Comparison of ENCODE assay signal across 26 cellular contexts in the genomic region with DNA sequence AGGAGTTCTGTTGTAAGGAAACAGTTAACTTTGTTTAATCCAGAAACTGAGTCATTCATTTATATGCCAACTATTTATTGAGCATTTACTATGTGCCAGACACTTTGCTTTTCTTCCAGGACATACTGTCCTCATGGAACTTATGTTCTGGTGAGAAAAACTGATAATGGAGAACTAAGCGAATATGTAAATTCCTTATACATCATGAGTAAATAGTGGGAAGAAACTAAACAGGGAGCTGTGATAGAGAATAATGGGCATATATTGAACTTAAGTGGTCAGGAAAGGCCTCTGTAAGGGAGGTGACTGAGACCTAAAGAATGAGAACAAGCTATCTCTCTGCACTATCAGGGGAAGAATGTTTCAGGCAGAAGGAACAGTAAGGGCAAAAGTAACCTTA.
"Had no signal": no experiment of that assay in that cellular context is flagged by ENCODE, and none has a peak within 500 bp of the region (broad histone marks: within the 10 kb centered on the region; RNA-seq: fewer than 3 reads in every experiment).

No MANE protein-coding gene starts in this region.

- H3K4me1 ChIP-seq: Peyer's patch, SJCRH30 had no signal

- H3K27ac ChIP-seq: cardiac muscle cell, Peyer's patch, RWPE1, SJCRH30 had no signal

- H3K27me3 ChIP-seq: ascending aorta, cardiac muscle cell, Peyer's patch, SJCRH30 had no signal

- ATAC-seq: activated CD8-positive, alpha-beta memory T cell treated with anti-CD3 and anti-CD28 coated beads, Interleukin-2, amount 10 ng/mL, durations not matched to agents 7 days and 5 days; T-helper 17 cell had no signal

- H3K4me3 ChIP-seq: ascending aorta, cardiac muscle cell, Peyer's patch, SJCRH30 had no signal

- H3K9me3 ChIP-seq: ascending aorta, Peyer's patch had no signal

- DNase-seq: activated B cell treated with CpG ODN at 0.5 μM for 24 hours; activated CD4-positive, alpha-beta T cell treated with anti-CD3 and anti-CD28 coated beads for 1 hour; activated CD4-positive, alpha-beta T cell treated with anti-CD3 and anti-CD28 coated beads, Interleukin-2, amount 10 ng/mL, durations not matched to agents 24 days and 14 days; activated CD4-positive, alpha-beta T cell treated with anti-CD3 and anti-CD28 coated beads, Interleukin-2, amount 50 U/mL, for 48 hours; activated CD8-positive, alpha-beta memory T cell treated with anti-CD3 and anti-CD28 coated beads, Interleukin-2, amount 10 ng/mL, durations not matched to agents 7 days and 5 days; activated effector memory CD4-positive, alpha-beta T cell treated with Interleukin-2 at 50 U/mL for 16 hours; activated naive CD4-positive, alpha-beta T cell; activated T-cell treated with anti-CD3 and anti-CD28 coated beads, Interleukin-2, amount 50 U/mL, for 24 hours; amniotic stem cell; NCI-H1092; NCI-H1417; NCI-H1694; NCI-H2029; NCI-H2107; NCI-H345; NCI-H510A; NCI-H526 treated with DMSO at 0.1 percent for 48 hours; NK-92 treated with Interleukin-12 subunit alpha and Interleukin-12 subunit beta, amount 100 ng/mL, for 24 hours; Peyer's patch; Right ventricle myocardium superior; SJCRH30; T-helper 17 cell; T-helper 9 cell had no signal

- H3K36me3 ChIP-seq: ascending aorta, cardiac muscle cell, Peyer's patch, SJCRH30 had no signal
